ENCODE assay signal across 8 cellular contexts in genomic region chr4:75673027-75673958, GRCh38. TPM values are rescaled to one million over a fixed set of nuclear protein-coding genes. Genes with fewer than 3 reads are reported as not detected.
DNase-seq lines count a peak whose midpoint lies in the region; ATAC-seq and TF ChIP-seq lines count a peak whose summit lies in the region.

G3BP2 (minus strand) TSS chr4:75673411; CDS start chr4:75662025, 11,386 bp downstream.

- peaks cover 31% of the 10 kb centered on the region for H3K4me1 Mint-ChIP-seq in Calu3 (ENCODE audit: low read depth, unreplicated experiment)

- in situ Hi-C loops in endometrial microvascular endothelial cells (cut with HindIII; ENCODE audit: inconsistent ontology term, low pct_unique_long_range_greater_than_20kb, low sequenced_read_pairs), result no loop called here

- H3K9me3 ChIP-seq in HUES64 (ENCODE audit: insufficient read depth, low read depth, low read length) (no peaks in the 10 kb centered on the region), OCI-LY1 (ENCODE audit: low read length) (no peaks in the 10 kb centered on the region)

- H3K27ac ChIP-seq in HUES64 (ENCODE audit: low read depth, low read length), result peak within 1 kb of the TSS; percentile 98
- H3K27ac ChIP-seq in OCI-LY1 (ENCODE audit: low read depth, low read length, poor library complexity, severe bottlenecking), result peak within 1 kb of the TSS; percentile 85

- CTCF ChIA-PET in Calu3 (lab: Charles Lee), result interaction anchor here (0.8 to 1.2 kb wide), 3 partner anchors 42 to 215 kb away, joined by 3 to 7 read pairs (median 4); partner anchors contain the start of gene USO1

- no TSS peak for BruUV-seq in Calu3 (replicated peaks; lab: Mats Ljungman, UMichigan)

- H3K4me1 ChIP-seq in HUES64 (ENCODE audit: insufficient read depth, low read length) (peaks cover 36% of the 10 kb centered on the region), OCI-LY1 (ENCODE audit: insufficient read depth, low read length, severe bottlenecking) (peaks cover 47% of the 10 kb centered on the region)

- no peak for TF ChIP-seq CTCF in Calu3 (IDR thresholded peaks at IDR 0.05; ENCODE audit: unreplicated experiment)
- no peak for TF ChIP-seq CTCF in OCI-LY1 (IDR thresholded peaks at IDR 0.05; ENCODE audit: low read length)

- no peak within 1 kb of the TSS for H2AFZ ChIP-seq in OCI-LY1 (ENCODE audit: low read length)

- peak within 1 kb of the TSS; percentile 94 for H3K9ac ChIP-seq in HUES64 (ENCODE audit: low read depth, low read length)
- peak within 1 kb of the TSS; percentile 96 for H3K9ac ChIP-seq in OCI-LY1 (ENCODE audit: low read length)

- no peaks in the 10 kb centered on the region for H3K9me2 ChIP-seq in OCI-LY1 (ENCODE audit: low read depth, low read length)

- WGBS in HUES64, result under 1% methylated on average over 83 of the region's 83 CpGs

- no peaks in the 10 kb centered on the region for H3F3A ChIP-seq in OCI-LY1 (ENCODE audit: insufficient read depth, low read length)

- peak; percentile 91 for ATAC-seq in GM21447 (IDR thresholded peaks at IDR 0.05; ENCODE audit: unreplicated experiment)

- DNase-seq in Calu3, result peak; percentile 92
- peak; percentile 97 for DNase-seq in activated CD8-positive, alpha-beta memory T cell treated with anti-CD3 and anti-CD28 coated beads, Interleukin-2, amount 50 U/mL, for 4 hours
- peak; percentile 100 for DNase-seq in mesenteric fat pad (ENCODE audit: low spot score)
- peak; percentile 82 for DNase-seq in stimulated activated CD8-positive, alpha-beta memory T cell treated with anti-CD3 and anti-CD28 coated beads, Interleukin-15, amount 100 ng/mL, for 24 hours (ENCODE audit: low read depth)

- H4K20me1 ChIP-seq in OCI-LY1 (ENCODE audit: insufficient read depth, low read length), result peaks cover 14% of the 10 kb centered on the region

- intact Hi-C loops in Calu3 (cut with micrococcal nuclease; ENCODE audit: unreplicated experiment), result loop anchor here (5.0 kb wide), 1 partner anchor 49 kb away; the partner anchor contains the start of gene USO1

- H3K4me3 ChIP-seq in HUES64 (ENCODE audit: low read length) (peak within 1 kb of the TSS; percentile 94), OCI-LY1 (ENCODE audit: low read depth, low read length, poor library complexity, severe bottlenecking) (peak within 1 kb of the TSS; percentile 92)

- H3K79me2 ChIP-seq in OCI-LY1 (ENCODE audit: insufficient read depth, low read length), result peaks cover 48% of the 10 kb centered on the region

- H3K9me3 Mint-ChIP-seq in Calu3 (ENCODE audit: low read depth, unreplicated experiment), result no peaks in the 10 kb centered on the region

- peaks cover 7% of the 10 kb centered on the region; the same call in 1 of the 2 replicates for H3K36me3 ChIP-seq in HUES64 (ENCODE audit: insufficient read depth, low read length)
- H3K36me3 ChIP-seq in OCI-LY1 (ENCODE audit: insufficient read depth, low read length), result no peaks in the 10 kb centered on the region; the same call in 1 of the 2 replicates

- H3K27ac Mint-ChIP-seq in Calu3 (ENCODE audit: unreplicated experiment), result peak within 1 kb of the TSS; percentile 97

- peak within 1 kb of the TSS; percentile 97 for H3K4me2 ChIP-seq in OCI-LY1 (ENCODE audit: low read length)

- H3K36me3 Mint-ChIP-seq in Calu3 (ENCODE audit: insufficient read depth, unreplicated experiment), result peaks cover 32% of the 10 kb centered on the region

- no peaks in the 10 kb centered on the region for H3K27me3 Mint-ChIP-seq in Calu3 (ENCODE audit: unreplicated experiment)

- H3K4me3 Mint-ChIP-seq in Calu3 (ENCODE audit: low read depth, unreplicated experiment), result peak within 1 kb of the TSS; percentile 99

- H3K27me3 ChIP-seq in HUES64 (ENCODE audit: insufficient read depth, low read length) (no peaks in the 10 kb centered on the region), OCI-LY1 (ENCODE audit: insufficient read depth, low read length) (no peaks in the 10 kb centered on the region)

RNA-seq across cellular contexts. Expression of gene G3BP2, which starts in this region (rescaled TPM):
- total RNA-seq in Calu3 (2022) (122 and 128 TPM in 2 replicates), endometrial microvascular endothelial cells (ENCODE audit: inconsistent ontology term) (174 TPM), mesenteric fat pad (72.6 TPM)
- 205 TPM for polyA plus RNA-seq in HUES64 (2013, experiment 1 of 2)
- polyA plus RNA-seq in HUES64 (2013, experiment 2 of 2), result 202 TPM

Comparison
In these comparisons a context has a peak if more than half of its experiments do, and no peak if none do; other contexts are left out.
1. Peak in every context shown above with its lines: DNase-seq, ATAC-seq, H3K4me3 ChIP-seq and H3K27ac ChIP-seq.